Comparison of ENCODE assay signal across 26 cellular contexts in the genomic region with DNA sequence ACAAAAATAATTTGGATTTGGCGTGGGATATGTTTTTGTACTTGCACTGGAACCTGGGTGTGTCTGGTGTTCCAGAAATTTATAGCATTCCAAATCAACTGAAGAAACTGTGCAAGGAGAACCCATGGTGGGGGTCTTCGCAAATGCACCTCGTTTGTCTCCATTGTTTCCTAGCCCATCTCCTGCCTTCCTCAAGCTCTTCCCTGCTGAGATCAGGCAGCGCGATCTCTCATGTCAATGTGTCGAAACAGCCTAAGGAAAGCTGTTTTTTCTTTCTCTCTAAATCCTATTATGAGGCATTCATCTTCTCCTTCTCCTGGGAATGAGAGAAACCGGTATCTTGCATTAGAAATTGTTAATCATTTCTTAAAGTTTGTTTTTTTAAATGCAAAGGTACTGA.
DNase-seq lines count a peak whose midpoint lies in the region; ATAC-seq and TF ChIP-seq lines count a peak whose summit lies in the region.
"Had no signal": no experiment of that assay in that cellular context is flagged by ENCODE, and none has a peak within 500 bp of the region (broad histone marks: within the 10 kb centered on the region; RNA-seq: fewer than 3 reads in every experiment).

No MANE protein-coding gene starts in this region.

- no peak overlapping the region for H2AK5ac ChIP-seq in mesenchymal stem cell (ENCODE audit: low read length, severe bottlenecking)

- H3K18ac ChIP-seq in mesenchymal stem cell (ENCODE audit: low read depth in 1 of 2, low read length in 2 of 2), result no peak overlapping the region

- no peak overlapping the region for H2BK15ac ChIP-seq in mesenchymal stem cell (ENCODE audit: low read depth, poor library complexity, severe bottlenecking)

- ATAC-seq in activated naive CD8-positive, alpha-beta T cell treated with anti-CD3 and anti-CD28 coated beads, Interleukin-2, amount 10 ng/mL, durations not matched to agents 7 days and 5 days (ENCODE audit: low read depth), result no peak
- ATAC-seq in activated naive CD8-positive, alpha-beta T cell treated with anti-CD3 and anti-CD28 coated beads, Interleukin-2, amount 50 U/mL, for 24 hours, result no peak
- no peak for ATAC-seq in GM18858 (IDR thresholded peaks at IDR 0.05; ENCODE audit: unreplicated experiment)
- ATAC-seq in GM21619 (IDR thresholded peaks at IDR 0.05; ENCODE audit: unreplicated experiment), result no peak
- ATAC-seq in HG02970 (IDR thresholded peaks at IDR 0.05; ENCODE audit: low FRiP score, unreplicated experiment), result no peak
- ATAC-seq in HG03175 (IDR thresholded peaks at IDR 0.05; ENCODE audit: unreplicated experiment), result no peak
- ATAC-seq: activated T-cell treated with anti-CD3 and anti-CD28 coated beads, Interleukin-2, amount 50 U/mL, for 72 hours; naive thymus-derived CD4-positive, alpha-beta T cell; pancreas; SK-N-SH treated with all-trans-retinoic acid at 6 μM for 48 hours had no signal

- H3K4me3 ChIP-seq in mammary epithelial cell (replicated peaks in 1 of 3; ENCODE audit: insufficient read depth in 1 of 3, low read depth in 2 of 3, low read length in 3 of 3) (no peak overlapping the region), mesenchymal stem cell (ENCODE audit: insufficient read depth in 1 of 2, low read depth in 1 of 2, low read length in 2 of 2) (peak overlapping the region in 1 of 2 experiments; percentile 31)
- H3K4me3 ChIP-seq: pancreas, right atrium auricular region had no signal

- H2BK5ac ChIP-seq in mesenchymal stem cell (ENCODE audit: low read depth, low read length, poor library complexity, severe bottlenecking), result no peak overlapping the region

- H3K23ac ChIP-seq in mesenchymal stem cell (ENCODE audit: low read length in 2 of 2), result no peak overlapping the region

- no peak overlapping the region for H2BK12ac ChIP-seq in mesenchymal stem cell (ENCODE audit: low read length in 2 of 2)

- H2AFZ ChIP-seq in mammary epithelial cell (ENCODE audit: low read depth, low read length) (no peak overlapping the region), mesenchymal stem cell (ENCODE audit: low read depth, low read length) (no peak overlapping the region)

- no peaks in the 10 kb centered on the region for H3K79me2 ChIP-seq in mammary epithelial cell (ENCODE audit: insufficient read depth, low read length)

- H3K4me3 Mint-ChIP-seq in activated naive CD8-positive, alpha-beta T cell treated with anti-CD3 and anti-CD28 coated beads, Interleukin-2, amount 10 ng/mL, durations not matched to agents 7 days and 5 days, result peak overlapping the region; percentile 29
- no peak overlapping the region for H3K4me3 Mint-ChIP-seq in activated naive CD8-positive, alpha-beta T cell treated with anti-CD3 and anti-CD28 coated beads, Interleukin-2, amount 50 U/mL, for 24 hours
- H3K4me3 Mint-ChIP-seq: activated CD4-positive, alpha-beta T cell treated with anti-CD3 and anti-CD28 coated beads, Interleukin-2, amount 10 ng/mL, durations not matched to agents 24 days and 14 days; activated naive CD4-positive, alpha-beta T cell treated with anti-CD3 and anti-CD28 coated beads for 36 hours; activated T-cell treated with anti-CD3 and anti-CD28 coated beads, Interleukin-2, amount 50 U/mL, for 72 hours; naive thymus-derived CD4-positive, alpha-beta T cell; stimulated activated naive CD8-positive, alpha-beta T cell treated with anti-CD3 and anti-CD28 coated beads, Interleukin-15, Interleukin-2, amounts not matched to agents 100 ng/mL and 50 ng/mL, for 24 hours; T-helper 2 cell treated with Interferon-gamma antibody and Interleukin-4, amounts not matched to agents 5 μg/mL and 100 μg/mL, for 36 hours had no signal

- H4K20me1 ChIP-seq in mammary epithelial cell (ENCODE audit: insufficient read depth, low read length), result no peaks in the 10 kb centered on the region

- CTCF ChIA-PET in mammary epithelial cell (lab: Charles Lee; ENCODE audit: low non-redundant PET), result no interaction called here

- no peak overlapping the region for H2BK120ac ChIP-seq in mesenchymal stem cell (ENCODE audit: low read depth, low read length)

- no peaks in the 10 kb centered on the region for H3K79me1 ChIP-seq in mesenchymal stem cell (replicated peaks; ENCODE audit: low read length, poor library complexity, severe bottlenecking)

- no peaks in the 10 kb centered on the region for H3K9me3 ChIP-seq in mammary epithelial cell (replicated peaks; ENCODE audit: insufficient read depth, low read length)
- no peaks in the 10 kb centered on the region for H3K9me3 ChIP-seq in mesenchymal stem cell (ENCODE audit: control insufficient read depth, low read length)
- H3K9me3 ChIP-seq: BE2C, pancreas, right atrium auricular region, tibial nerve had no signal

- no peak overlapping the region for H4K91ac ChIP-seq in mesenchymal stem cell (ENCODE audit: low read length)

- peaks cover 3% of the 10 kb centered on the region for H3K4me1 Mint-ChIP-seq in activated naive CD8-positive, alpha-beta T cell treated with anti-CD3 and anti-CD28 coated beads, Interleukin-2, amount 10 ng/mL, durations not matched to agents 7 days and 5 days
- peaks cover 3% of the 10 kb centered on the region for H3K4me1 Mint-ChIP-seq in activated naive CD8-positive, alpha-beta T cell treated with anti-CD3 and anti-CD28 coated beads, Interleukin-2, amount 50 U/mL, for 24 hours
- H3K4me1 Mint-ChIP-seq: activated CD4-positive, alpha-beta T cell treated with anti-CD3 and anti-CD28 coated beads, Interleukin-2, amount 10 ng/mL, durations not matched to agents 24 days and 14 days had no signal

- H3K36me3 ChIP-seq in mammary epithelial cell (ENCODE audit: insufficient read depth, low read length) (no peaks in the 10 kb centered on the region), mesenchymal stem cell (ENCODE audit: control insufficient read depth in 1 of 2, insufficient read depth in 2 of 2, low read depth in 1 of 2, low read length in 2 of 2) (no peaks in the 10 kb centered on the region)
- H3K36me3 ChIP-seq: BE2C, pancreas, right atrium auricular region, tibial nerve had no signal

- no peak for DNase-seq in activated naive CD8-positive, alpha-beta T cell treated with anti-CD3 and anti-CD28 coated beads, Interleukin-2, amount 10 ng/mL, durations not matched to agents 7 days and 5 days
- DNase-seq in activated naive CD8-positive, alpha-beta T cell treated with anti-CD3 and anti-CD28 coated beads, Interleukin-2, amount 50 U/mL, for 24 hours, result no peak
- DNase-seq in mammary epithelial cell, result no peak
- no peak for DNase-seq in mesenchymal stem cell
- DNase-seq: activated CD4-positive, alpha-beta T cell treated with anti-CD3 and anti-CD28 coated beads, Interleukin-2, amount 10 ng/mL, durations not matched to agents 24 days and 14 days; activated naive CD4-positive, alpha-beta T cell treated with anti-CD3 and anti-CD28 coated beads for 36 hours; activated T-cell treated with anti-CD3 and anti-CD28 coated beads, Interleukin-2, amount 50 U/mL, for 72 hours; BE2C; dermis blood vessel endothelial cell; GDM1; left colon; naive thymus-derived CD4-positive, alpha-beta T cell; NCI-H1092 treated with DMSO at 0.1 percent for 48 hours; NCI-H187 treated with DMSO at 0.1 percent for 48 hours; NCI-H526 treated with DMSO at 0.1 percent for 48 hours; pancreas had no signal

- H3K4me1 ChIP-seq in mammary epithelial cell (ENCODE audit: insufficient read depth, low read length), result peaks cover 21% of the 10 kb centered on the region
- H3K4me1 ChIP-seq in mesenchymal stem cell (ENCODE audit: control insufficient read depth, insufficient read depth, low read depth, low read length), result no peaks in the 10 kb centered on the region
- H3K4me1 ChIP-seq: right atrium auricular region, tibial nerve had no signal

- no peak overlapping the region for H3K4ac ChIP-seq in mesenchymal stem cell (ENCODE audit: low read depth in 1 of 2, low read length in 2 of 2)

- no TSS peak for BruUV-seq in mammary epithelial cell (replicated peaks; lab: Mats Ljungman, UMichigan)

- peaks cover 4% of the 10 kb centered on the region for H3K27me3 Mint-ChIP-seq in activated naive CD8-positive, alpha-beta T cell treated with anti-CD3 and anti-CD28 coated beads, Interleukin-2, amount 10 ng/mL, durations not matched to agents 7 days and 5 days
- H3K27me3 Mint-ChIP-seq in activated naive CD8-positive, alpha-beta T cell treated with anti-CD3 and anti-CD28 coated beads, Interleukin-2, amount 50 U/mL, for 24 hours, result peaks cover 5% of the 10 kb centered on the region

- H3K9ac ChIP-seq in mammary epithelial cell (ENCODE audit: insufficient read depth, low read length), result no peak overlapping the region
- no peak overlapping the region for H3K9ac ChIP-seq in mesenchymal stem cell (ENCODE audit: low read length)

- H3K36me3 Mint-ChIP-seq in activated naive CD8-positive, alpha-beta T cell treated with anti-CD3 and anti-CD28 coated beads, Interleukin-2, amount 10 ng/mL, durations not matched to agents 7 days and 5 days, result no peaks in the 10 kb centered on the region
- H3K36me3 Mint-ChIP-seq in activated naive CD8-positive, alpha-beta T cell treated with anti-CD3 and anti-CD28 coated beads, Interleukin-2, amount 50 U/mL, for 24 hours (ENCODE audit: low read depth), result no peaks in the 10 kb centered on the region
- H3K36me3 Mint-ChIP-seq: naive thymus-derived CD4-positive, alpha-beta T cell had no signal

- H3K9me3 Mint-ChIP-seq in activated naive CD8-positive, alpha-beta T cell treated with anti-CD3 and anti-CD28 coated beads, Interleukin-2, amount 10 ng/mL, durations not matched to agents 7 days and 5 days, result peaks cover 3% of the 10 kb centered on the region
- H3K9me3 Mint-ChIP-seq in activated naive CD8-positive, alpha-beta T cell treated with anti-CD3 and anti-CD28 coated beads, Interleukin-2, amount 50 U/mL, for 24 hours, result no peaks in the 10 kb centered on the region
- H3K9me3 Mint-ChIP-seq: activated naive CD4-positive, alpha-beta T cell treated with anti-CD3 and anti-CD28 coated beads for 36 hours; activated T-cell treated with anti-CD3 and anti-CD28 coated beads, Interleukin-2, amount 50 U/mL, for 72 hours; stimulated activated naive CD8-positive, alpha-beta T cell treated with anti-CD3 and anti-CD28 coated beads, Interleukin-15, Interleukin-2, amounts not matched to agents 100 ng/mL and 50 ng/mL, for 24 hours had no signal

- no peak for TF ChIP-seq CTCF in mammary epithelial cell (conservative IDR thresholded peaks at IDR 0.05 in 1 of 2, IDR thresholded peaks at IDR 0.05 in 1 of 2; ENCODE audit: extremely low read depth in 1 of 2, insufficient read depth in 1 of 2, low read depth in 1 of 2, low read length in 2 of 2)

- no peak overlapping the region for H3K27ac Mint-ChIP-seq in activated naive CD8-positive, alpha-beta T cell treated with anti-CD3 and anti-CD28 coated beads, Interleukin-2, amount 10 ng/mL, durations not matched to agents 7 days and 5 days
- H3K27ac Mint-ChIP-seq in activated naive CD8-positive, alpha-beta T cell treated with anti-CD3 and anti-CD28 coated beads, Interleukin-2, amount 50 U/mL, for 24 hours, result no peak overlapping the region
- H3K27ac Mint-ChIP-seq: activated CD4-positive, alpha-beta T cell treated with anti-CD3 and anti-CD28 coated beads, Interleukin-2, amount 10 ng/mL, durations not matched to agents 24 days and 14 days; activated naive CD4-positive, alpha-beta T cell treated with anti-CD3 and anti-CD28 coated beads for 36 hours; activated T-cell treated with anti-CD3 and anti-CD28 coated beads, Interleukin-2, amount 50 U/mL, for 72 hours; stimulated activated naive CD8-positive, alpha-beta T cell treated with anti-CD3 and anti-CD28 coated beads, Interleukin-15, Interleukin-2, amounts not matched to agents 100 ng/mL and 50 ng/mL, for 24 hours; T-helper 2 cell treated with Interferon-gamma antibody and Interleukin-4, amounts not matched to agents 5 μg/mL and 100 μg/mL, for 36 hours had no signal

- H3K4me2 ChIP-seq in mammary epithelial cell (ENCODE audit: insufficient read depth, low read depth, low read length) (peak overlapping the region; percentile 41), mesenchymal stem cell (ENCODE audit: low read length, poor library complexity, severe bottlenecking) (peak overlapping the region; percentile 14)

- H3K14ac ChIP-seq in mesenchymal stem cell (ENCODE audit: low read length in 2 of 2), result no peak overlapping the region

- 97% methylated on average over 6 of the region's 7 CpGs for WGBS in mammary epithelial cell (ENCODE audit: low coverage, missing lambda C conversion rate)
- 53% methylated on average over 6 of the region's 7 CpGs for WGBS in mesenchymal stem cell

- H4K8ac ChIP-seq in mesenchymal stem cell (ENCODE audit: low read length), result no peak overlapping the region

- POLR2A ChIA-PET in activated naive CD8-positive, alpha-beta T cell treated with anti-CD3 and anti-CD28 coated beads, Interleukin-2, amount 10 ng/mL, durations not matched to agents 7 days and 5 days (lab: Charles Lee), result interaction anchor here (0.6 kb wide), 1 partner anchor 8 kb away, joined by 3 read pairs; no protein-coding TSS in a partner anchor

- dilution Hi-C loops in mammary epithelial cell (cut with HindIII; ENCODE audit: low sequenced_read_pairs), result no loop called here

- H3K27me3 ChIP-seq in mammary epithelial cell (ENCODE audit: insufficient read depth, low read length) (no peaks in the 10 kb centered on the region), mesenchymal stem cell (ENCODE audit: control insufficient read depth in 1 of 2, insufficient read depth in 1 of 2, low read length in 2 of 2) (no peaks in the 10 kb centered on the region)
- H3K27me3 ChIP-seq: BE2C, pancreas, right atrium auricular region, tibial nerve had no signal

- in situ Hi-C loops in mammary epithelial cell (cut with MboI; ENCODE audit: low sequenced_read_pairs in 2 of 2), result no loop called here

- H3K27ac ChIP-seq in mammary epithelial cell (ENCODE audit: insufficient read depth, low read depth, low read length) (no peak overlapping the region), mesenchymal stem cell (ENCODE audit: low read length, poor library complexity, severe bottlenecking) (no peak overlapping the region)
- H3K27ac ChIP-seq: HL-60, pancreas, right atrium auricular region had no signal

- intact Hi-C loops in mammary epithelial cell (cut with micrococcal nuclease), result no loop called here
